Comparison of ENCODE assay signal across 27 cellular contexts in the genomic region with DNA sequence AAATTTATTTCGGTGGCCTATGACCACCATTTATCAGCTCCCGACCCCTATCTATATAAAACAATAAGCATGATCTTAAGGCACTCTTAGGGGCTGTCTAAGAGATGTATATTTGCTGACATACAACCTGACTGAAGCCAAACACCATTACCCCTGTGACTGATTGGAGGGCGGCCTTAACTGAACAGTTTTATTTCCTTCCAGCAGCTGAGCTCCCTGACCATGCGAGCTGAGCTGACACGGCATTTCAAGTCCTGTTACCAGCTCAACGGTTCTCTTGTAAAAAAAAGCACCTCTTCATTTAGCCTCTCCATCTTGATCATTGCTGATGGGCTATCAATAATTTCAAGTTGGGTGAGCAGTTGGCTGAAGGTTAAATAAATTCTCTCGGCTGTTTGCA.
"Had no signal": no experiment of that assay in that cellular context is flagged by ENCODE, and none has a peak within 500 bp of the region (broad histone marks: within the 10 kb centered on the region; RNA-seq: fewer than 3 reads in every experiment).

No MANE protein-coding gene starts in this region.

- H3K27me3 ChIP-seq: hepatocyte, right atrium auricular region, testis, thyroid gland, transverse colon, upper lobe of left lung, vagina had no signal

- H3K4me3 ChIP-seq: heart right ventricle, hepatocyte, left lung, lower lobe of right lung, right atrium auricular region, skin epidermis, stomach, testis, thyroid gland, transverse colon, upper lobe of left lung, vagina had no signal

- H3K4me3 Mint-ChIP-seq: mesothelial cell of epicardium; naive B cell; natural killer cell; stimulated activated naive B cell treated with anti-CD40 and anti-IgM and Interleukin-4, amounts not matched to agents 10 μg/mL and 1 μg/mL and 100 μg/mL, for 72 hours had no signal

- DNase-seq: heart right ventricle; kidney glomerular epithelial cell; left cardiac atrium; left lung; lower lobe of right lung; mesendoderm; naive B cell; natural killer cell; stimulated activated CD4-positive, alpha-beta T cell treated with anti-CD3 and anti-CD28 coated beads, Interleukin-12 subunit alpha, Interleukin-12 subunit beta, amount 100 ng/mL, for 4 hours; stimulated activated CD4-positive, alpha-beta T cell treated with anti-CD3 and anti-CD28 coated beads, Interleukin-15, amount 100 ng/mL, for 24 hours; stimulated activated CD4-positive, alpha-beta T cell treated with anti-CD3 and anti-CD28 coated beads, Interleukin-2, amount 100 ng/mL, for 24 hours; stimulated activated CD4-positive, alpha-beta T cell treated with anti-CD3 and anti-CD28 coated beads, Interleukin-4, amount 100 ng/mL, for 1 hour; stimulated activated naive B cell treated with anti-CD40 and anti-IgM and Interleukin-4, amounts not matched to agents 10 μg/mL and 1 μg/mL and 100 μg/mL, for 72 hours; stimulated activated naive CD8-positive, alpha-beta T cell treated with anti-CD3 and anti-CD28 coated beads, Interleukin-15, Interleukin-2, amounts not matched to agents 100 U/mL and 50 U/mL, for 24 hours; stomach; testis; thyroid gland; transverse colon; upper lobe of left lung had no signal

- H3K27ac ChIP-seq: heart right ventricle, hepatocyte, left lung, lower lobe of right lung, parathyroid adenoma, right atrium auricular region, skin epidermis, stomach, testis, thyroid gland, transverse colon, upper lobe of left lung, vagina had no signal

- H3K9me3 Mint-ChIP-seq: mesothelial cell of epicardium; naive B cell; natural killer cell; stimulated activated naive B cell treated with anti-CD40 and anti-IgM and Interleukin-4, amounts not matched to agents 10 μg/mL and 1 μg/mL and 100 μg/mL, for 72 hours had no signal

- H3K36me3 Mint-ChIP-seq: mesothelial cell of epicardium; naive B cell; natural killer cell; stimulated activated naive B cell treated with anti-CD40 and anti-IgM and Interleukin-4, amounts not matched to agents 10 μg/mL and 1 μg/mL and 100 μg/mL, for 72 hours had no signal

- H3K9me3 ChIP-seq: heart right ventricle, left lung, lower lobe of right lung, right atrium auricular region, stomach, testis, thyroid gland, transverse colon, upper lobe of left lung, vagina had no signal

- H3K36me3 ChIP-seq: heart right ventricle, left lung, lower lobe of right lung, right atrium auricular region, stomach, thyroid gland, transverse colon, upper lobe of left lung, vagina had no signal

- H3K4me1 Mint-ChIP-seq: mesothelial cell of epicardium; naive B cell; natural killer cell; stimulated activated naive B cell treated with anti-CD40 and anti-IgM and Interleukin-4, amounts not matched to agents 10 μg/mL and 1 μg/mL and 100 μg/mL, for 72 hours had no signal

- H3K27ac Mint-ChIP-seq: mesothelial cell of epicardium; natural killer cell; stimulated activated naive B cell treated with anti-CD40 and anti-IgM and Interleukin-4, amounts not matched to agents 10 μg/mL and 1 μg/mL and 100 μg/mL, for 72 hours had no signal

- H3K4me1 ChIP-seq: heart right ventricle, left lung, parathyroid adenoma, right atrium auricular region, testis, thyroid gland, transverse colon, vagina had no signal

- ATAC-seq: heart right ventricle; left cardiac atrium; left lung; lower lobe of right lung; natural killer cell; sciatic nerve; stimulated activated naive B cell treated with anti-CD40 and anti-IgM and Interleukin-4, amounts not matched to agents 10 μg/mL and 1 μg/mL and 100 μg/mL, for 72 hours; stimulated activated naive CD8-positive, alpha-beta T cell treated with anti-CD3 and anti-CD28 coated beads, Interleukin-15, Interleukin-2, amounts not matched to agents 100 U/mL and 50 U/mL, for 24 hours had no signal

- FAIRE-seq: keratinocyte had no signal
